Comparison of ENCODE assay signal across 1 cellular context in genomic region chr12:75938189-75938588, GRCh38.
A peak's percentile ranks its signal among the peaks of the same experiment; 100 is the strongest.
TF ChIP-seq lines count a peak whose summit lies in the region.

No MANE protein-coding gene starts in this region.

TF ChIP-seq in K562, 482 proteins besides CTCF, POLR2A, EP300 and RAD21 (continued from another document and continues in another):
- TF ChIP-seq CLOCK (CRISPR knock-in tag; IDR thresholded peaks at IDR 0.05; ENCODE audit: borderline replicate concordance): no peak
- peak; percentile 25 to 70 for TF ChIP-seq AFF1 (IDR thresholded peaks at IDR 0.05; ENCODE audit: low read depth in 1 of 2, partially characterized antibody in 2 of 2)
- no peak for TF ChIP-seq RBM17 (IDR thresholded peaks at IDR 0.05; ENCODE audit: borderline replicate concordance, low read depth, low read length)
- TF ChIP-seq ZBTB17 (CRISPR knock-in tag; IDR thresholded peaks at IDR 0.05): no peak
- no peak for TF ChIP-seq ZNF75A (CRISPR knock-in tag; IDR thresholded peaks at IDR 0.05)
- TF ChIP-seq ZNF586 (CRISPR knock-in tag; conservative IDR thresholded peaks at IDR 0.05): no peak
- TF ChIP-seq ELF4 (CRISPR knock-in tag; IDR thresholded peaks at IDR 0.05): no peak
- TF ChIP-seq NCOR1 (IDR thresholded peaks at IDR 0.05): peak; percentile 71
- peak; percentile 71 for TF ChIP-seq NFE2 (IDR thresholded peaks at IDR 0.05; ENCODE audit: low read depth)
- peak; percentile 76 for TF ChIP-seq HDAC2 (IDR thresholded peaks at IDR 0.05)
- no peak for TF ChIP-seq U2AF1 (optimal IDR thresholded peaks at IDR 0.05; ENCODE audit: low read depth, low read length)
- peak; percentile 76 for TF ChIP-seq BRD9 (IDR thresholded peaks at IDR 0.05; ENCODE audit: low read depth, partially characterized antibody)
- peak; percentile 87 for TF ChIP-seq MTA1 (IDR thresholded peaks at IDR 0.05; ENCODE audit: borderline replicate concordance)
- no peak for TF ChIP-seq CSDE1 (IDR thresholded peaks at IDR 0.05)
- no peak for TF ChIP-seq ZHX1 (conservative IDR thresholded peaks at IDR 0.05; ENCODE audit: low read length)
- 0 out of 2 replicates have a peak, but pooled peaks have one; percentile 20 for TF ChIP-seq LARP7 (IDR thresholded peaks at IDR 0.05)
- TF ChIP-seq DPF2 (IDR thresholded peaks at IDR 0.05): peak; percentile 83
- no peak for TF ChIP-seq HMGN3 (IDR thresholded peaks at IDR 0.05; ENCODE audit: borderline replicate concordance, extremely low read depth, insufficient read length, low read depth, low read length)
- TF ChIP-seq GATAD2B (IDR thresholded peaks at IDR 0.05; ENCODE audit: borderline replicate concordance): 0 out of 2 replicates have a peak, but pooled peaks have one; percentile 35
- TF ChIP-seq HDAC1 (IDR thresholded peaks at IDR 0.05): peak in 1 of 2 experiments; percentile 82; a peak in 2 of 4 replicates
- TF ChIP-seq ZMIZ1 (IDR thresholded peaks at IDR 0.05; ENCODE audit: low read depth in 2 of 2, low read length in 2 of 2): no peak
- TF ChIP-seq SMARCC2 (IDR thresholded peaks at IDR 0.05; ENCODE audit: low read depth): peak; percentile 65; the same call in 1 of the 2 replicates
- TF ChIP-seq ZNF23 (CRISPR knock-in tag; IDR thresholded peaks at IDR 0.05): no peak
- TF ChIP-seq CBX2 (IDR thresholded peaks at IDR 0.05; ENCODE audit: insufficient read depth, low read length, poor library complexity, severe bottlenecking): no peak
- TF ChIP-seq TAF9B (IDR thresholded peaks at IDR 0.05; ENCODE audit: partially characterized antibody): peak; percentile 25
- no peak for TF ChIP-seq MIER1 (IDR thresholded peaks at IDR 0.05; ENCODE audit: low read depth)
- no peak for TF ChIP-seq ETV5 (CRISPR knock-in tag; IDR thresholded peaks at IDR 0.05; ENCODE audit: low read depth)
- TF ChIP-seq FOXJ2 (tag; IDR thresholded peaks at IDR 0.05): peak; percentile 56; the same call in 1 of the 2 replicates
- TF ChIP-seq CTBP1 (IDR thresholded peaks at IDR 0.05; ENCODE audit: borderline replicate concordance): peak; percentile 74
- TF ChIP-seq CTCFL (IDR thresholded peaks at IDR 0.05; ENCODE audit: borderline replicate concordance, insufficient read depth, low read depth, low read length, poor library complexity, severe bottlenecking): no peak
- no peak for TF ChIP-seq ESRRB (CRISPR knock-in tag; IDR thresholded peaks at IDR 0.05; ENCODE audit: borderline replicate concordance)
- TF ChIP-seq ARID3B (CRISPR knock-in tag; IDR thresholded peaks at IDR 0.05; ENCODE audit: borderline replicate concordance): no peak
- TF ChIP-seq SOX6 (IDR thresholded peaks at IDR 0.05): peak; percentile 71; the same call in 1 of the 2 replicates
- 0 out of 2 replicates have a peak, but pooled peaks have one; percentile 26 for TF ChIP-seq CC2D1A (IDR thresholded peaks at IDR 0.05)
- no peak for TF ChIP-seq FOXP1 (CRISPR knock-in tag; IDR thresholded peaks at IDR 0.05)
- 0 out of 2 replicates have a peak, but pooled peaks have one; percentile 54 for TF ChIP-seq MYNN (IDR thresholded peaks at IDR 0.05)
- no peak for TF ChIP-seq MYNN (CRISPR knock-in tag; IDR thresholded peaks at IDR 0.05)
- 0 out of 2 replicates have a peak, but pooled peaks have one; percentile 73 for TF ChIP-seq GATAD2A (IDR thresholded peaks at IDR 0.05)
- TF ChIP-seq FOXM1 (IDR thresholded peaks at IDR 0.05; ENCODE audit: low read depth): peak; percentile 59; the same call in 1 of the 2 replicates
- TF ChIP-seq FOXM1 (CRISPR knock-in tag; IDR thresholded peaks at IDR 0.05; ENCODE audit: low read depth): no peak
- TF ChIP-seq MAZ (CRISPR knock-in tag; conservative IDR thresholded peaks at IDR 0.05 in 1 of 2, IDR thresholded peaks at IDR 0.05 in 1 of 2): no peak
- peak; percentile 59; the same call in 1 of the 2 replicates for TF ChIP-seq ZEB2 (IDR thresholded peaks at IDR 0.05)
- TF ChIP-seq ARID1B (IDR thresholded peaks at IDR 0.05): peak; percentile 93
- TF ChIP-seq SAFB (IDR thresholded peaks at IDR 0.05; ENCODE audit: borderline replicate concordance, low read depth, low read length): no peak
- no peak for TF ChIP-seq KLF10 (CRISPR knock-in tag; IDR thresholded peaks at IDR 0.05)
- TF ChIP-seq TSHZ1 (CRISPR knock-in tag; IDR thresholded peaks at IDR 0.05): no peak
- no peak for TF ChIP-seq MCM2 (IDR thresholded peaks at IDR 0.05; ENCODE audit: low read depth)
- TF ChIP-seq C11orf30 (IDR thresholded peaks at IDR 0.05; ENCODE audit: low read depth): no peak
